10 cellular contexts compared by ENCODE assay signal in the genomic region with DNA sequence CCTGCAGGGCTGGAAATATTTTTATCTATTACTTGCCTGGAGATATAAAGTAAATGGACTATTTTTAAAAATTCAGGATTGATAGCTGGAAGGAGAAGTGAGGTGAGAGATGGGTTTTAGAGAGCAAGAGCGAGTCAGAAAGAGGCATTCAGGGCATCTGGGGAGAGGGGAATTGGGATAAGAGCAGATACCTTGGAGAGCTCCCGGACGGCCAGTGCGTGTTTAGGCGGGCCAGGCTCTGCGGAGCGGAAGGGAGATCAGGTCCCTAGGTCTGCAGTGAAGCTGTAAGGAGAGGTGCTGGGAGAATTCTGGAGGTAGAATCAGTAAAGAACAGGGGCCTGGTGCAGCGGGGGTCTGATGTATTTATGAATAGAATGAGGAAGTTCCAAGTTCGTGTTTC. TPM values are rescaled to one million over a fixed set of nuclear protein-coding genes. Genes with fewer than 3 reads are reported as not detected.
A peak's percentile ranks its signal among the peaks of the same experiment; 100 is the strongest.
DNase-seq lines count a peak whose midpoint lies in the region; ATAC-seq and TF ChIP-seq lines count a peak whose summit lies in the region.
"Had no signal": no experiment of that assay in that cellular context is flagged by ENCODE, and none has a peak within 500 bp of the region (broad histone marks: within the 10 kb centered on the region; RNA-seq: fewer than 3 reads in every experiment).

No MANE protein-coding gene starts in this region.

- H3K27ac Mint-ChIP-seq in chondrocyte (ENCODE audit: unreplicated experiment): no peak overlapping the region
- H3K27ac Mint-ChIP-seq in osteocyte (ENCODE audit: unreplicated experiment): no peak overlapping the region

- DNase-seq in COLO829 (ENCODE audit: low spot score) (peak; percentile 46), MV-4-11 (lab: John Stamatoyannopoulos, UW) (peak; percentile 7), chondrocyte (ENCODE audit: low spot score) (peak; percentile 68), myocyte (ENCODE audit: low read depth) (peak; percentile 54), NCI-H187 treated with DMSO at 0.1 percent for 48 hours (lab: John Stamatoyannopoulos, UW) (no peak), osteocyte (ENCODE audit: extremely low spot score, unreplicated experiment) (no peak), DMS153 (lab: John Stamatoyannopoulos, UW) (no peak)
- DNase-seq: hippocampal formation, NCI-H2081 treated with DMSO at 0.1 percent for 48 hours had no signal

- H3K27me3 Mint-ChIP-seq in chondrocyte (ENCODE audit: low read depth): peaks cover 58% of the 10 kb centered on the region
- peaks cover 49% of the 10 kb centered on the region for H3K27me3 Mint-ChIP-seq in osteocyte (ENCODE audit: unreplicated experiment)

- ATAC-seq in GM21528 (IDR thresholded peaks at IDR 0.05; ENCODE audit: low FRiP score, unreplicated experiment): no peak

- no peak overlapping the region for H3K4me3 Mint-ChIP-seq in chondrocyte (ENCODE audit: unreplicated experiment)
- H3K4me3 Mint-ChIP-seq in osteocyte (ENCODE audit: unreplicated experiment): no peak overlapping the region

- H3K36me3 Mint-ChIP-seq in chondrocyte (ENCODE audit: low read depth) (no peaks in the 10 kb centered on the region), osteocyte (ENCODE audit: unreplicated experiment) (no peaks in the 10 kb centered on the region)

- TF ChIP-seq CTCF in chondrocyte (IDR thresholded peaks at IDR 0.05) (no peak), osteocyte (IDR thresholded peaks at IDR 0.05) (no peak)

- H3K4me1 Mint-ChIP-seq in chondrocyte (ENCODE audit: low read depth) (peaks cover 3% of the 10 kb centered on the region), osteocyte (ENCODE audit: unreplicated experiment) (no peaks in the 10 kb centered on the region)

- H3K9me3 Mint-ChIP-seq in chondrocyte (ENCODE audit: low read depth) (peaks cover 3% of the 10 kb centered on the region), osteocyte (ENCODE audit: unreplicated experiment) (no peaks in the 10 kb centered on the region)

RNA-seq across cellular contexts. Expression of gene FAM83D, which starts 47.4 kb away (rescaled TPM):
- total RNA-seq in chondrocyte (1.5 to 4.8 TPM (median 4.5 TPM) in 3 replicates), myocyte (0.21 and 0.67 TPM in 2 replicates), osteocyte (4.6 TPM in 2 replicates)
- 0.18 TPM for polyA plus RNA-seq in myocyte (2012)

Comparison
In these comparisons a context has a peak if more than half of its experiments do, and no peak if none do; other contexts are left out.
1. DNase-seq: peak in COLO829 (single experiment), MV-4-11 (single experiment), chondrocyte (single experiment) and myocyte (single experiment); none in NCI-H187 treated with DMSO at 0.1 percent for 48 hours (single experiment), osteocyte (single experiment) and DMS153 (single experiment).